1 cellular context compared by ENCODE assay signal in genomic region chr17:45271603-45272002, GRCh38.
TF ChIP-seq lines count a peak whose summit lies in the region.

No MANE protein-coding gene starts in this region.

TF ChIP-seq in HepG2, 621 proteins besides CTCF, POLR2A, EP300 and RAD21:
- TF ChIP-seq MED1 (CRISPR knock-in tag; IDR thresholded peaks at IDR 0.05) (no peak), HNF4A (CRISPR knock-in tag; IDR thresholded peaks at IDR 0.05) (peak; percentile 28; the same call in 1 of the 2 replicates)
